8 cellular contexts compared by ENCODE assay signal in genomic region chr17:28896884-28897768, GRCh38. TPM values are rescaled to one million over a fixed set of nuclear protein-coding genes. Genes with fewer than 3 reads are reported as not detected.
DNase-seq lines count a peak whose midpoint lies in the region; ATAC-seq, FAIRE-seq and TF ChIP-seq lines count a peak whose summit lies in the region.

Gene FLOT2, minus strand, starts transcription at chr17:28897733. Its CDS starts 159 bp downstream, at chr17:28897574.

- H3K27ac ChIP-seq in H9 (ENCODE audit: insufficient read length, low read depth, low read length) (no peak within 1 kb of the TSS), mesodermal cell (ENCODE audit: low read depth, low read length, severe bottlenecking) (no peak within 1 kb of the TSS)

- no peak within 1 kb of the TSS for H3K56ac ChIP-seq in H9 (ENCODE audit: insufficient read length, low read depth, low read length)

- peaks cover 20 to 34% (median 21%) of the 10 kb centered on the region in 3 experiments for H3K36me3 Mint-ChIP-seq in H9 (ENCODE audit: insufficient read depth in 1 of 3, low read depth in 3 of 3)
- H3K36me3 Mint-ChIP-seq in effector memory CD8-positive, alpha-beta T cell (ENCODE audit: insufficient read depth) = peaks cover 20% of the 10 kb centered on the region

- H3K4me3 ChIP-seq in BJ (ENCODE audit: low read depth, low read length) (peak within 1 kb of the TSS; percentile 85), mesodermal cell (ENCODE audit: extremely low read depth, insufficient read depth, low read length, poor library complexity, severe bottlenecking) (peak within 1 kb of the TSS; percentile 96)

- CTCF ChIA-PET in BJ (lab: Yijun Ruan, JAX) = interaction anchor here (0.8 to 2.2 kb wide), 14 partner anchors 11 to 220 kb away, joined by 3 to 6 read pairs (median 4); no protein-coding TSS in a partner anchor
- CTCF ChIA-PET in activated CD8-positive, alpha-beta memory T cell treated with anti-CD3 and anti-CD28 coated beads for 36 hours (lab: Charles Lee) = interaction anchor here (1.0 to 2.2 kb wide), 8 partner anchors 19 to 170 kb away, joined by 3 to 13 read pairs (median 3); partner anchors contain the start of genes FAM222B, PHF12 and TLCD1

- no peak within 1 kb of the TSS for H4K5ac ChIP-seq in H9 (ENCODE audit: insufficient read length, low read depth, low read length)

- H3T11ph ChIP-seq in H9 (ENCODE audit: low read length) = no peak within 1 kb of the TSS

- H3K23ac ChIP-seq in H9 (ENCODE audit: insufficient read length, low read depth, low read length) = no peak within 1 kb of the TSS

- FAIRE-seq in RCC 7860 (lab: Jason Lieb, UNC) = no peak

- H3K9me3 ChIP-seq in H9 (ENCODE audit: control insufficient read depth, low read depth, low read length) (no peaks in the 10 kb centered on the region), mesodermal cell (ENCODE audit: control insufficient read depth, low read length) (no peaks in the 10 kb centered on the region)

- peaks cover 9% of the 10 kb centered on the region for H3K4me1 ChIP-seq in H9 (ENCODE audit: insufficient read depth, low read length)
- H3K4me1 ChIP-seq in mesodermal cell (ENCODE audit: control insufficient read depth, insufficient read depth, low read length, poor library complexity, severe bottlenecking) = peaks cover 21% of the 10 kb centered on the region

- no peaks in the 10 kb centered on the region; a peak in 1 of 5 replicates for H3K9me3 Mint-ChIP-seq in H9
- no peaks in the 10 kb centered on the region for H3K9me3 Mint-ChIP-seq in effector memory CD8-positive, alpha-beta T cell

- no peak within 1 kb of the TSS for H2BK5ac ChIP-seq in H9 (ENCODE audit: insufficient read length, low read length)

- H3K27me3 Mint-ChIP-seq in H9 (ENCODE audit: low read depth) = peaks cover 3% of the 10 kb centered on the region
- no peaks in the 10 kb centered on the region for H3K27me3 Mint-ChIP-seq in effector memory CD8-positive, alpha-beta T cell

- H3K4me2 ChIP-seq in H9 (ENCODE audit: insufficient read depth, insufficient read length, low read length) = peak within 1 kb of the TSS; percentile 63

- no peak within 1 kb of the TSS for H2AK5ac ChIP-seq in H9 (ENCODE audit: insufficient read length, low read length)

- peak within 1 kb of the TSS; percentile 78 to 96 (median 86); a peak in 6 of 7 replicates for H3K27ac Mint-ChIP-seq in H9
- peak within 1 kb of the TSS; percentile 95 to 99 for H3K27ac Mint-ChIP-seq in effector memory CD8-positive, alpha-beta T cell

- no peak within 1 kb of the TSS for H4K8ac ChIP-seq in H9 (replicated peaks; ENCODE audit: insufficient read length, low read depth, low read length)

- peaks cover 2% of the 10 kb centered on the region; the same call in 1 of the 2 replicates for H3K36me3 ChIP-seq in BJ (ENCODE audit: control insufficient read depth, insufficient read depth, low read length)
- H3K36me3 ChIP-seq in mesodermal cell (ENCODE audit: control insufficient read depth, insufficient read depth, low read length) = peaks cover 27% of the 10 kb centered on the region

- DNase-seq in BJ (ENCODE audit: low read depth) (no peak), H9 (peak; percentile 77), NCI-H748 (lab: John Stamatoyannopoulos, UW; ENCODE audit: unreplicated experiment) (peak; percentile 83), RCC 7860 (ENCODE audit: low spot score) (no peak)
- peak; percentile 45 to 57 (median 50) for DNase-seq in effector memory CD8-positive, alpha-beta T cell
- DNase-seq in stimulated activated CD8-positive, alpha-beta memory T cell treated with anti-CD3 and anti-CD28 coated beads, Interleukin-2, amount 100 ng/mL, for 1 hour (ENCODE audit: low read depth in 2 of 2) = peak; percentile 33 to 39

- peaks cover 6% of the 10 kb centered on the region for H3K23me2 ChIP-seq in H9 (ENCODE audit: insufficient read length, low read depth, low read length, poor library complexity, severe bottlenecking)

- H2BK20ac ChIP-seq in H9 (ENCODE audit: low read depth, low read length, poor library complexity, severe bottlenecking) = no peak within 1 kb of the TSS

- POLR2A ChIA-PET in BJ (lab: Charles Lee) = interaction anchor here (0.7 kb wide), 1 partner anchor 870 kb away, joined by 3 read pairs; no protein-coding TSS in a partner anchor
- POLR2A ChIA-PET in activated CD8-positive, alpha-beta memory T cell treated with anti-CD3 and anti-CD28 coated beads for 36 hours (lab: Charles Lee) = interaction anchor here (0.6 to 1.1 kb wide), 7 partner anchors 14 to 171 kb away, joined by 3 to 9 read pairs (median 4); partner anchors contain the start of gene TLCD1

- peaks cover 25 to 28% of the 10 kb centered on the region in 2 experiments for H3K4me1 Mint-ChIP-seq in H9
- H3K4me1 Mint-ChIP-seq in effector memory CD8-positive, alpha-beta T cell (ENCODE audit: low read depth in 2 of 2) = peaks cover 52 to 60% of the 10 kb centered on the region in 2 donors

- peak within 1 kb of the TSS; percentile 49 for H3K14ac ChIP-seq in H9 (ENCODE audit: insufficient read depth, low read length)

- H3K79me1 ChIP-seq in H9 (ENCODE audit: insufficient read depth, low read depth, low read length, poor library complexity, severe bottlenecking) = peaks cover 4% of the 10 kb centered on the region

- H3K4ac ChIP-seq in H9 (ENCODE audit: low read depth, low read length) = no peak within 1 kb of the TSS

- H3K18ac ChIP-seq in H9 (ENCODE audit: insufficient read length, low read depth, low read length) = peak within 1 kb of the TSS; percentile 23

- no CpG with 5 or more reads among the region's 73 CpGs for WGBS in H9 (ENCODE audit: extremely low coverage, insufficient read length, low lambda C conversion rate)
- 0 to 1% methylated on average over 43 to 53 of the region's 73 CpGs for WGBS in mesodermal cell (ENCODE audit: insufficient coverage in 2 of 2), 2 experiments

- TF ChIP-seq CTCF in BJ (IDR thresholded peaks at IDR 0.05; ENCODE audit: insufficient read depth, low read depth, low read length) = peak; percentile 42
- TF ChIP-seq CTCF in H9 (conservative IDR thresholded peaks at IDR 0.05) = peak; percentile 17; the same call in 2 of the 3 replicates

- peak within 1 kb of the TSS; percentile 93 to 96 for H3K4me3 Mint-ChIP-seq in H9
- peak within 1 kb of the TSS; percentile 93 to 100 for H3K4me3 Mint-ChIP-seq in effector memory CD8-positive, alpha-beta T cell

- no peak within 1 kb of the TSS for H2BK15ac ChIP-seq in H9 (ENCODE audit: low read depth, low read length)

- H3K79me2 ChIP-seq in H9 (ENCODE audit: insufficient read depth, low read length) = peaks cover 4% of the 10 kb centered on the region; the same call in 1 of the 2 replicates

- H2AFZ ChIP-seq in H9 (ENCODE audit: low read length) = no peak within 1 kb of the TSS

- no peaks in the 10 kb centered on the region for H3K27me3 ChIP-seq in BJ (ENCODE audit: control insufficient read depth, insufficient read depth, low read length)
- H3K27me3 ChIP-seq in H9 (ENCODE audit: insufficient read depth, low read length) = 0 out of 2 replicates have a peak, but pooled peaks cover 3% of the 10 kb centered on the region

- no peak within 1 kb of the TSS for H2BK120ac ChIP-seq in H9 (ENCODE audit: low read depth, low read length, poor library complexity, severe bottlenecking)

- ATAC-seq in effector memory CD8-positive, alpha-beta T cell (replicated peaks) = peak; percentile 77

- no peak within 1 kb of the TSS for H2BK12ac ChIP-seq in H9 (ENCODE audit: insufficient read length, low read depth, low read length)

- no peak within 1 kb of the TSS for H4K91ac ChIP-seq in H9 (ENCODE audit: insufficient read length, low read depth, low read length)

- H3K9ac ChIP-seq in H9 (ENCODE audit: extremely low read depth, insufficient read length, low read length) = peak within 1 kb of the TSS; percentile 60

- H4K20me1 ChIP-seq in H9 (ENCODE audit: control insufficient read depth, insufficient read depth, insufficient read length) = no peaks in the 10 kb centered on the region

RNA-seq across cellular contexts. Expression of gene FLOT2, which starts in this region (rescaled TPM):
- 62.2 and 86.0 TPM in 2 replicates for polyA plus RNA-seq in BJ (2011; rRNA removed)
- 51.7 and 63.2 TPM in 2 replicates for polyA minus RNA-seq in BJ (2011; rRNA and poly(A)+ RNA removed)
- total RNA-seq in H9 (2021) = 173 and 185 TPM in 2 replicates
- total RNA-seq in activated CD8-positive, alpha-beta memory T cell treated with anti-CD3 and anti-CD28 coated beads for 36 hours = 10 to 100 TPM; 89.8 to 96.5 TPM
- polyA plus RNA-seq in mesodermal cell (2013, experiment 1 of 2) = 113 TPM
- 99.1 TPM for polyA plus RNA-seq in mesodermal cell (2013, experiment 2 of 2)

Comparison
In these comparisons a context has a peak if more than half of its experiments do, and no peak if none do; other contexts are left out.
1. DNase-seq: peak in H9 (single experiment), NCI-H748 (single experiment), effector memory CD8-positive, alpha-beta T cell (3 of 3) and stimulated activated CD8-positive, alpha-beta memory T cell treated with anti-CD3 and anti-CD28 coated beads, Interleukin-2, amount 100 ng/mL, for 1 hour (2 of 2); none in BJ (single experiment) and RCC 7860 (single experiment).